In the genomic region with DNA sequence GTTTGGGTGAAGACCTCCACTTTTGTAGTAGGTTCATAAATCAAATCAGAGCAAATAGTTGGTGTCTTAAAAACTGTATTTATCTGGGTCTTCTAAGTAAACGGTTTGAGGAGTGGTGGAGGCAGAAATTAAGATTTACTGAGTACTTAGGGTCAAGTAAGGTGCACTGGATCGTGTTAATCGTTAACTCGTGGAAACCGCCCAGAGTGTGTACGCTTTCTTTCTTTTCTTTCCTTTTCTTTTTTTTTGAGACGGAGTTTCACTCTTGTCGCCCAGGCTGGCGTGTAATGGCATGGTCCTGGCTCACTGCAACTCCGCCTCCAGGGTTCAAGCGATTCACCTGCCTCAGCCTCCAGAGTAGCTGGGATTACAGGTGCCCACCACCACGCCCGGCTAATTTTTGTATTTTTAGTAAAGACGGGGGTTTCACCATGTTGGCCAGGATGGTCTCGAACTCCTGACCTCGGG, we compare ENCODE assay signal across 7 cellular contexts. TPM values are rescaled to one million over a fixed set of nuclear protein-coding genes. Genes with fewer than 3 reads are reported as not detected.
DNase-seq lines count a peak whose midpoint lies in the region.
"Not testable (repeated sequence)": the region's sequence is repeated elsewhere in the genome, so short reads cannot be mapped to it uniquely, and the experiment has no call there.
"Had no signal": no experiment of that assay in that cellular context is flagged by ENCODE, and none has a peak within 500 bp of the region (broad histone marks: within the 10 kb centered on the region; RNA-seq: fewer than 3 reads in every experiment).

No MANE protein-coding gene starts in this region.

- not testable (repeated sequence) for H3K36me3 ChIP-seq in ACC112 (ENCODE audit: insufficient read depth, low read length)
- peaks cover 26% of the 10 kb centered on the region for H3K36me3 ChIP-seq in HUES6 (ENCODE audit: control insufficient read depth, insufficient read depth, low read length)
- H3K36me3 ChIP-seq in duodenal mucosa (ENCODE audit: control insufficient read depth in 1 of 2, insufficient read depth in 2 of 2, low read length in 2 of 2) = peaks cover 4 to 25% of the 10 kb centered on the region in 2 donors
- H3K36me3 ChIP-seq in trophoblast cell (ENCODE audit: control insufficient read depth in 1 of 2, insufficient read depth in 2 of 2, low read length in 2 of 2) = peaks cover 22 to 24% of the 10 kb centered on the region in 2 experiments

- peak overlapping the region; percentile 98 for H3K4me3 Mint-ChIP-seq in activated CD4-positive, alpha-beta T cell treated with anti-CD3 and anti-CD28 coated beads, Interleukin-2, amount 10 ng/mL, durations not matched to agents 7 days and 5 days

- not testable (repeated sequence) for H3K4ac ChIP-seq in trophoblast cell (ENCODE audit: low read depth, low read length)

- not testable (repeated sequence) for H3K9me3 Mint-ChIP-seq in activated CD4-positive, alpha-beta T cell treated with anti-CD3 and anti-CD28 coated beads, Interleukin-2, amount 10 ng/mL, durations not matched to agents 7 days and 5 days

- peak overlapping the region; percentile 73 for H4K8ac ChIP-seq in trophoblast cell (ENCODE audit: low read depth, low read length)

- H3K4me2 ChIP-seq in trophoblast cell (ENCODE audit: low read length) = peak overlapping the region; percentile 59

- not testable (repeated sequence) for H3K27me3 ChIP-seq in ACC112 (ENCODE audit: insufficient read depth, low read length); HUES6 (ENCODE audit: control insufficient read depth, insufficient read depth, low read length); duodenal mucosa (ENCODE audit: control insufficient read depth in 1 of 2, insufficient read depth in 2 of 2, low read length in 2 of 2); trophoblast cell (ENCODE audit: insufficient read depth, low read length)

- not testable (repeated sequence) for H3K27ac ChIP-seq in ACC112 (ENCODE audit: low read depth, low read length); HUES6 (ENCODE audit: low read depth, low read length); duodenal mucosa (ENCODE audit: low read depth, low read length); trophoblast cell (ENCODE audit: low read depth, low read length)

- DNase-seq in activated CD4-positive, alpha-beta T cell treated with anti-CD3 and anti-CD28 coated beads, Interleukin-2, amount 10 ng/mL, durations not matched to agents 7 days and 5 days; trophoblast cell: not testable (repeated sequence)
- DNase-seq in kidney tubule cell (ENCODE audit: low spot score) = peak; percentile 43

- H3K9ac ChIP-seq in HUES6 (ENCODE audit: low read length) (peak overlapping the region; percentile 46), duodenal mucosa (ENCODE audit: low read depth in 1 of 2, low read length in 2 of 2) (peak overlapping the region in 1 of 2 donors; percentile 97)
- not testable (repeated sequence) for H3K9ac ChIP-seq in trophoblast cell (ENCODE audit: low read length)

- H3K4me1 Mint-ChIP-seq in activated CD4-positive, alpha-beta T cell treated with anti-CD3 and anti-CD28 coated beads, Interleukin-2, amount 10 ng/mL, durations not matched to agents 7 days and 5 days = peaks cover 31% of the 10 kb centered on the region

- peak overlapping the region; percentile 97 for H3K4me3 ChIP-seq in ACC112 (ENCODE audit: low read depth, low read length)
- peak overlapping the region; percentile 97 for H3K4me3 ChIP-seq in HUES6 (ENCODE audit: low read depth, low read length)
- H3K4me3 ChIP-seq in duodenal mucosa (ENCODE audit: low read depth in 1 of 2, low read length in 2 of 2) = peak overlapping the region; percentile 93 to 98
- H3K4me3 ChIP-seq in trophoblast cell (ENCODE audit: low read depth, low read length) = not testable (repeated sequence)

- H3K9me3 ChIP-seq in HUES6 (ENCODE audit: control insufficient read depth, insufficient read depth, low read depth, low read length); duodenal mucosa (ENCODE audit: control insufficient read depth in 1 of 2, low read length in 2 of 2); trophoblast cell (ENCODE audit: insufficient read depth, low read depth, low read length): not testable (repeated sequence)

- H3K27ac Mint-ChIP-seq in activated CD4-positive, alpha-beta T cell treated with anti-CD3 and anti-CD28 coated beads, Interleukin-2, amount 10 ng/mL, durations not matched to agents 7 days and 5 days = not testable (repeated sequence)

- peaks cover 12% of the 10 kb centered on the region for H3K36me3 Mint-ChIP-seq in activated CD4-positive, alpha-beta T cell treated with anti-CD3 and anti-CD28 coated beads, Interleukin-2, amount 10 ng/mL, durations not matched to agents 7 days and 5 days (ENCODE audit: low read depth)

- H3K18ac ChIP-seq in trophoblast cell (ENCODE audit: low read length) = not testable (repeated sequence)

- not testable (repeated sequence) for H2BK120ac ChIP-seq in trophoblast cell (ENCODE audit: insufficient read depth, low read length, poor library complexity)

- H3K23ac ChIP-seq in trophoblast cell (ENCODE audit: low read length) = not testable (repeated sequence)

- peak overlapping the region; percentile 13 for H4K12ac ChIP-seq in trophoblast cell (ENCODE audit: low read depth, low read length)

- H2BK12ac ChIP-seq in trophoblast cell (ENCODE audit: low read length) = not testable (repeated sequence)

- peaks cover 13% of the 10 kb centered on the region for H3K79me2 ChIP-seq in ACC112 (ENCODE audit: control insufficient read depth, insufficient read depth, low read length, unreplicated experiment)
- not testable (repeated sequence) for H3K79me2 ChIP-seq in trophoblast cell (ENCODE audit: control insufficient read depth, insufficient read depth, low read length, poor library complexity)

- H3K14ac ChIP-seq in trophoblast cell (ENCODE audit: low read length) = not testable (repeated sequence)

- not testable (repeated sequence) for H2AK5ac ChIP-seq in trophoblast cell (ENCODE audit: low read length)

- H2BK5ac ChIP-seq in trophoblast cell (ENCODE audit: low read depth, low read length, poor library complexity) = not testable (repeated sequence)

- H3K79me1 ChIP-seq in trophoblast cell (ENCODE audit: low read length) = not testable (repeated sequence)

- POLR2A ChIA-PET in activated CD4-positive, alpha-beta T cell treated with anti-CD3 and anti-CD28 coated beads, Interleukin-2, amount 10 ng/mL, durations not matched to agents 7 days and 5 days (lab: Charles Lee) = not testable (repeated sequence)

- not testable (repeated sequence) for H4K91ac ChIP-seq in trophoblast cell (ENCODE audit: low read depth, low read length)

- H3K4me1 ChIP-seq in ACC112 (ENCODE audit: control insufficient read depth, insufficient read depth, low read length, unreplicated experiment); HUES6 (ENCODE audit: control insufficient read depth, insufficient read depth, low read length); trophoblast cell (ENCODE audit: control insufficient read depth in 1 of 2, insufficient read depth in 2 of 2, low read length in 2 of 2): not testable (repeated sequence)
- peaks cover 9 to 13% of the 10 kb centered on the region in 2 donors for H3K4me1 ChIP-seq in duodenal mucosa (ENCODE audit: control insufficient read depth in 1 of 2, insufficient read depth in 2 of 2, low read length in 2 of 2)

- CTCF ChIA-PET in activated CD4-positive, alpha-beta T cell treated with anti-CD3 and anti-CD28 coated beads, Interleukin-2, amount 10 ng/mL, durations not matched to agents 7 days and 5 days (lab: Charles Lee) = interaction anchor here (0.6 to 1.6 kb wide), 5 partner anchors 85 to 180 kb away, joined by 3 to 7 read pairs (median 3); no protein-coding TSS in a partner anchor

- H2AFZ ChIP-seq in ACC112 (ENCODE audit: low read length, unreplicated experiment) = not testable (repeated sequence)
- H2AFZ ChIP-seq in trophoblast cell (ENCODE audit: insufficient read depth, low read length, poor library complexity) = peak overlapping the region; percentile 41

- not testable (repeated sequence) for H3K27me3 Mint-ChIP-seq in activated CD4-positive, alpha-beta T cell treated with anti-CD3 and anti-CD28 coated beads, Interleukin-2, amount 10 ng/mL, durations not matched to agents 7 days and 5 days

- no CpG with 5 or more reads among the region's 16 CpGs for WGBS in trophoblast cell (ENCODE audit: extremely low coverage, insufficient coverage, insufficient read length)

RNA-seq across cellular contexts. Expression of gene GTF2H4, which starts 0.7 kb away (rescaled TPM):
- total RNA-seq in activated CD4-positive, alpha-beta T cell treated with anti-CD3 and anti-CD28 coated beads, Interleukin-2, amount 10 ng/mL, durations not matched to agents 7 days and 5 days = 10 to 100 TPM; 28.5 to 34.1 TPM
- polyA plus RNA-seq in trophoblast cell (2013) = 38.3 and 38.5 TPM in 2 replicates

RNA-seq across cellular contexts. Expression of gene VARS2, which starts 6.7 kb away (rescaled TPM):
- 10 to 100 TPM; 34.3 to 40.2 TPM for total RNA-seq in activated CD4-positive, alpha-beta T cell treated with anti-CD3 and anti-CD28 coated beads, Interleukin-2, amount 10 ng/mL, durations not matched to agents 7 days and 5 days
- polyA plus RNA-seq in trophoblast cell (2013) = 10.5 and 10.6 TPM in 2 replicates

RNA-seq across cellular contexts. Expression of gene DDR1, which starts 23.0 kb away (rescaled TPM):
- total RNA-seq in activated CD4-positive, alpha-beta T cell treated with anti-CD3 and anti-CD28 coated beads, Interleukin-2, amount 10 ng/mL, durations not matched to agents 7 days and 5 days = 1 to 10 TPM; 4.5 to 5.6 TPM
- 137 and 142 TPM in 2 replicates for polyA plus RNA-seq in trophoblast cell (2013)

RNA-seq across cellular contexts. Expression of gene SFTA2, which starts 24.6 kb away (rescaled TPM):
- not detected for total RNA-seq in activated CD4-positive, alpha-beta T cell treated with anti-CD3 and anti-CD28 coated beads, Interleukin-2, amount 10 ng/mL, durations not matched to agents 7 days and 5 days
- not detected in 2 replicates for polyA plus RNA-seq in trophoblast cell (2013)
- total RNA-seq: subcutaneous adipose tissue had no signal

RNA-seq across cellular contexts. Expression of gene MUCL3, which starts 33.4 kb away (rescaled TPM):
- not detected for total RNA-seq in activated CD4-positive, alpha-beta T cell treated with anti-CD3 and anti-CD28 coated beads, Interleukin-2, amount 10 ng/mL, durations not matched to agents 7 days and 5 days
- 0.01 and 0.03 TPM in 2 replicates for polyA plus RNA-seq in trophoblast cell (2013)
- total RNA-seq: subcutaneous adipose tissue had no signal
